In genomic region chr17:59706900-59707181, GRCh38 we compare ENCODE assay signal across 8 cellular contexts. TPM values are rescaled to one million over a fixed set of nuclear protein-coding genes. Genes with fewer than 3 reads are reported as not detected.
DNase-seq lines count a peak whose midpoint lies in the region; ATAC-seq and TF ChIP-seq lines count a peak whose summit lies in the region.

No MANE protein-coding gene starts in this region.

- H3K9me3 ChIP-seq in thymus (ENCODE audit: control insufficient read depth), result peaks cover 1% of the 10 kb centered on the region

- no peaks in the 10 kb centered on the region for H3K27me3 ChIP-seq in thymus (ENCODE audit: control insufficient read depth, insufficient read depth)

- peaks cover 48% of the 10 kb centered on the region for H3K36me3 Mint-ChIP-seq in activated naive CD8-positive, alpha-beta T cell treated with anti-CD3 and anti-CD28 coated beads, Interleukin-2, amount 50 U/mL, for 24 hours (ENCODE audit: low read depth)

- ATAC-seq in activated naive CD8-positive, alpha-beta T cell treated with anti-CD3 and anti-CD28 coated beads, Interleukin-2, amount 50 U/mL, for 24 hours, result no peak
- ATAC-seq in GM19452 (IDR thresholded peaks at IDR 0.05; ENCODE audit: unreplicated experiment), result no peak
- no peak for ATAC-seq in GM21619 (IDR thresholded peaks at IDR 0.05; ENCODE audit: unreplicated experiment)

- H3K4me3 ChIP-seq in lower leg skin (ENCODE audit: low read depth, poor library complexity, severe bottlenecking), result peak overlapping the region; percentile 86
- H3K4me3 ChIP-seq in thymus (ENCODE audit: low read length), result peak overlapping the region; percentile 74

- peak overlapping the region; percentile 95 for H3K27ac Mint-ChIP-seq in activated naive CD8-positive, alpha-beta T cell treated with anti-CD3 and anti-CD28 coated beads, Interleukin-2, amount 50 U/mL, for 24 hours

- WGBS in lower leg skin, 2 donors, result 0 to 1% methylated on average over 14 of the region's 14 CpGs
- under 1% methylated on average over 14 of the region's 14 CpGs for WGBS in thymus

- H3K4me3 Mint-ChIP-seq in activated naive CD8-positive, alpha-beta T cell treated with anti-CD3 and anti-CD28 coated beads, Interleukin-2, amount 50 U/mL, for 24 hours, result peak overlapping the region; percentile 99

- no peak for TF ChIP-seq POLR2A in lower leg skin (IDR thresholded peaks at IDR 0.05)

- H3K4me1 ChIP-seq in thymus (ENCODE audit: control insufficient read depth, insufficient read depth, low read length), result peaks cover 6% of the 10 kb centered on the region

- peak; percentile 11 for DNase-seq in activated T-cell treated with anti-CD3 and anti-CD28 coated beads for 24 hours (ENCODE audit: low read depth)
- DNase-seq in activated T-cell treated with anti-CD3 and anti-CD28 coated beads, Interleukin-2, amount 50 U/mL, for 1 hour, result no peak
- peak; percentile 36 for DNase-seq in activated naive CD8-positive, alpha-beta T cell treated with anti-CD3 and anti-CD28 coated beads, Interleukin-2, amount 50 U/mL, for 24 hours
- DNase-seq in lower leg skin (ENCODE audit: low spot score in 2 of 2), result no peak
- DNase-seq in NCI-H2227 (lab: John Stamatoyannopoulos, UW; ENCODE audit: unreplicated experiment), result no peak

- no peaks in the 10 kb centered on the region for H3K9me3 Mint-ChIP-seq in activated naive CD8-positive, alpha-beta T cell treated with anti-CD3 and anti-CD28 coated beads, Interleukin-2, amount 50 U/mL, for 24 hours

- peak overlapping the region; percentile 64 for H3K27ac ChIP-seq in thymus (ENCODE audit: low read depth)

- peaks cover 61% of the 10 kb centered on the region for H3K4me1 Mint-ChIP-seq in activated naive CD8-positive, alpha-beta T cell treated with anti-CD3 and anti-CD28 coated beads, Interleukin-2, amount 50 U/mL, for 24 hours

- intact Hi-C loops in lower leg skin (cut with DNase I; ENCODE audit: low total_unique reads), result no loop called here

- TF ChIP-seq CTCF in lower leg skin (IDR thresholded peaks at IDR 0.05), result no peak

- no peaks in the 10 kb centered on the region for H3K36me3 ChIP-seq in thymus (ENCODE audit: control insufficient read depth, insufficient read depth)

- H3K27me3 Mint-ChIP-seq in activated naive CD8-positive, alpha-beta T cell treated with anti-CD3 and anti-CD28 coated beads, Interleukin-2, amount 50 U/mL, for 24 hours, result no peaks in the 10 kb centered on the region

RNA-seq across cellular contexts. Expression of gene PTRH2, which starts 0.4 kb away (rescaled TPM):
- 10 to 100 TPM; 15.4 to 29.2 (median 18.7) TPM for total RNA-seq in lower leg skin
- polyA plus RNA-seq in thymus, result 25.9 TPM

RNA-seq across cellular contexts. Expression of gene VMP1, which starts 0.6 kb away (rescaled TPM):
- 10 to 100 TPM; 35.3 to 69.7 (median 61.1) TPM for total RNA-seq in lower leg skin
- polyA plus RNA-seq in thymus, result 202 TPM

Comparison
In these comparisons a context has a peak if more than half of its experiments do, and no peak if none do; other contexts are left out.
1. DNase-seq: peak in activated T-cell treated with anti-CD3 and anti-CD28 coated beads for 24 hours (single experiment) and activated naive CD8-positive, alpha-beta T cell treated with anti-CD3 and anti-CD28 coated beads, Interleukin-2, amount 50 U/mL, for 24 hours (single experiment); none in activated T-cell treated with anti-CD3 and anti-CD28 coated beads, Interleukin-2, amount 50 U/mL, for 1 hour (single experiment), lower leg skin (0 of 2) and NCI-H2227 (single experiment).